Comparison of ENCODE assay signal across 16 cellular contexts in genomic region chr20:59608871-59609270, GRCh38.
DNase-seq lines count a peak whose midpoint lies in the region.
"Had no signal": no experiment of that assay in that cellular context is flagged by ENCODE, and none has a peak within 500 bp of the region (broad histone marks: within the 10 kb centered on the region; RNA-seq: fewer than 3 reads in every experiment).

No MANE protein-coding gene starts in this region.

- H3K4me2 ChIP-seq in BLaER1, result peak overlapping the region; percentile 99

- H3K27me3 ChIP-seq in BLaER1 (no peaks in the 10 kb centered on the region), layer of hippocampus (ENCODE audit: control insufficient read depth, insufficient read depth, low read length) (peaks cover 2% of the 10 kb centered on the region)

- peaks cover 81% of the 10 kb centered on the region for H3K36me3 ChIP-seq in BLaER1

- peak overlapping the region; percentile 55 for H3K9ac ChIP-seq in BLaER1

- H3K9me3 ChIP-seq in BLaER1, result no peaks in the 10 kb centered on the region
- H3K9me3 ChIP-seq: Caco-2 had no signal

- H3K27ac ChIP-seq in BLaER1 (peak overlapping the region; percentile 64), angular gyrus (ENCODE audit: low read depth, low read length) (peak overlapping the region; percentile 68), layer of hippocampus (ENCODE audit: low read depth, low read length) (peak overlapping the region; percentile 46), substantia nigra (ENCODE audit: low read depth, low read length, poor library complexity, severe bottlenecking) (peak overlapping the region; percentile 64)
- H3K27ac ChIP-seq: 22Rv1, C4-2B, HL-60 had no signal

- H3K4me1 ChIP-seq in BLaER1, result peaks cover 95% of the 10 kb centered on the region
- H3K4me1 ChIP-seq: Caco-2 had no signal

- H4K20me1 ChIP-seq in BLaER1, result peaks cover 100% of the 10 kb centered on the region

- DNase-seq in substantia nigra (lab: John Stamatoyannopoulos, UW), result peak in 1 of 49 donors; percentile 22
- no peak for DNase-seq in NCI-H748 treated with DMSO at 0.1 percent for 48 hours (lab: John Stamatoyannopoulos, UW)
- DNase-seq in activated effector memory CD4-positive, alpha-beta T cell treated with anti-CD3 and anti-CD28 coated beads, Interleukin-2, amount 50 U/mL, for 16 hours, result no peak
- DNase-seq in AG08396 (ENCODE audit: low spot score), result no peak
- DNase-seq: Caco-2; CD4-positive, alpha-beta T cell; GDM1; GOT3; H7; HFFc6 had no signal

- H3K4me3 ChIP-seq in BLaER1, result peak overlapping the region; percentile 28; the same call in 1 of the 2 replicates
